31 cellular contexts compared by ENCODE assay signal in the genomic region with DNA sequence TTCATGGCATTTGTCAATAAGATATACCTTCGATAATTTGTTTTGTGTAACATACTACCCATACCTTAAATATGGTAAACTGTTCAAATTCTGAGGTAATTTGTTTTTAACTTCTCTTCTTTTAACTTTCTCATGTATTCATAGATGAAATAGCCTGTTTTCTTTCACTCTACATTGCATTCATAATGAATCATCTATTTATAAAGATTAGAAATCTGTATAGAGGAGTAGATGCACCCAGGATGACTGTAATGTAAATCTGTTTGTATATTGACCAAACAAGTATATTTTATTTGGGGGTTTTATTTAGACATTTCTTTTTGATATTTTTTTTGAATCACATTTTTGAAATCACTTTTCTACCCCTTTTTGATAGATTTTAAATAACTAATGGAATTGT.
"Had no signal": no experiment of that assay in that cellular context is flagged by ENCODE, and none has a peak within 500 bp of the region (broad histone marks: within the 10 kb centered on the region; RNA-seq: fewer than 3 reads in every experiment).

No MANE protein-coding gene starts in this region.

- H3K36me3 ChIP-seq: breast epithelium, WERI-Rb-1 had no signal

- H3K9me3 ChIP-seq: ascending aorta, breast epithelium had no signal

- DNase-seq: activated CD4-positive, alpha-beta memory T cell treated with anti-CD3 and anti-CD28 coated beads, Interleukin-2, amount 10 ng/mL, durations not matched to agents 7 days and 5 days; activated CD4-positive, alpha-beta T cell treated with anti-CD3 and anti-CD28 coated beads for 1 hour; activated CD4-positive, alpha-beta T cell treated with anti-CD3 and anti-CD28 coated beads for 48 hours; activated CD4-positive, CD25-positive, alpha-beta regulatory T cell; activated CD8-positive, alpha-beta memory T cell treated with anti-CD3 and anti-CD28 coated beads for 24 hours; activated CD8-positive, alpha-beta memory T cell treated with anti-CD3 and anti-CD28 coated beads, Interleukin-2, amount 10 ng/mL, durations not matched to agents 7 days and 5 days; activated CD8-positive, alpha-beta memory T cell treated with anti-CD3 and anti-CD28 coated beads, Interleukin-2, amount 50 U/mL, for 48 hours; activated effector memory CD4-positive, alpha-beta T cell treated with anti-CD3 and anti-CD28 coated beads, Interleukin-2, amount 50 U/mL, for 16 hours; activated naive CD4-positive, alpha-beta T cell; activated naive CD4-positive, alpha-beta T cell treated with anti-CD3 and anti-CD28 coated beads, Interleukin-2, amount 50 U/mL, for 16 hours; activated naive CD8-positive, alpha-beta T cell treated with anti-CD3 and anti-CD28 coated beads for 36 hours; activated T-cell treated with anti-CD3 and anti-CD28 coated beads, Interleukin-2, amount 50 U/mL, for 48 hours; amygdala; caudate nucleus; cerebellar nuclear complex; MM.1S; MV-4-11; NCI-H1092; NCI-H1436 treated with DMSO at 0.1 percent for 48 hours; NCI-H1694 treated with DMSO at 0.1 percent for 48 hours; NCI-H2029; NCI-H345; NK-92 treated with Interleukin-12 subunit alpha and Interleukin-12 subunit beta, amount 100 ng/mL, for 24 hours; PC-9; Right ventricle myocardium superior; T1000; WERI-Rb-1 had no signal

- H2AFZ ChIP-seq: PC-9 had no signal

- ATAC-seq: activated CD8-positive, alpha-beta memory T cell treated with anti-CD3 and anti-CD28 coated beads, Interleukin-2, amount 10 ng/mL, durations not matched to agents 7 days and 5 days had no signal

- H3K27me3 Mint-ChIP-seq: activated CD4-positive, alpha-beta memory T cell treated with anti-CD3 and anti-CD28 coated beads, Interleukin-2, amount 10 ng/mL, durations not matched to agents 7 days and 5 days; activated CD8-positive, alpha-beta memory T cell treated with anti-CD3 and anti-CD28 coated beads, Interleukin-2, amount 10 ng/mL, durations not matched to agents 7 days and 5 days; activated naive CD8-positive, alpha-beta T cell treated with anti-CD3 and anti-CD28 coated beads for 36 hours had no signal

- H3K9ac ChIP-seq: KMS-11 had no signal

- H3K9me3 Mint-ChIP-seq: activated CD4-positive, alpha-beta memory T cell treated with anti-CD3 and anti-CD28 coated beads, Interleukin-2, amount 10 ng/mL, durations not matched to agents 7 days and 5 days; activated naive CD8-positive, alpha-beta T cell treated with anti-CD3 and anti-CD28 coated beads for 36 hours had no signal

- H3K4me3 Mint-ChIP-seq: activated CD4-positive, alpha-beta memory T cell treated with anti-CD3 and anti-CD28 coated beads, Interleukin-2, amount 10 ng/mL, durations not matched to agents 7 days and 5 days; activated CD8-positive, alpha-beta memory T cell treated with anti-CD3 and anti-CD28 coated beads, Interleukin-2, amount 10 ng/mL, durations not matched to agents 7 days and 5 days; activated naive CD8-positive, alpha-beta T cell treated with anti-CD3 and anti-CD28 coated beads for 36 hours had no signal

- H3K27ac Mint-ChIP-seq: activated CD4-positive, alpha-beta memory T cell treated with anti-CD3 and anti-CD28 coated beads, Interleukin-2, amount 10 ng/mL, durations not matched to agents 7 days and 5 days; activated CD8-positive, alpha-beta memory T cell treated with anti-CD3 and anti-CD28 coated beads, Interleukin-2, amount 10 ng/mL, durations not matched to agents 7 days and 5 days; activated naive CD8-positive, alpha-beta T cell treated with anti-CD3 and anti-CD28 coated beads for 36 hours had no signal

- H3K27ac ChIP-seq: ascending aorta, breast epithelium, KMS-11, PC-9, RWPE1, WERI-Rb-1 had no signal

- H3K27me3 ChIP-seq: ascending aorta, breast epithelium had no signal

- H3K4me3 ChIP-seq: ascending aorta, breast epithelium, PC-9 had no signal

- H3K4me2 ChIP-seq: KMS-11, PC-9 had no signal

- H3K4me1 ChIP-seq: breast epithelium had no signal
